In the genomic region with DNA sequence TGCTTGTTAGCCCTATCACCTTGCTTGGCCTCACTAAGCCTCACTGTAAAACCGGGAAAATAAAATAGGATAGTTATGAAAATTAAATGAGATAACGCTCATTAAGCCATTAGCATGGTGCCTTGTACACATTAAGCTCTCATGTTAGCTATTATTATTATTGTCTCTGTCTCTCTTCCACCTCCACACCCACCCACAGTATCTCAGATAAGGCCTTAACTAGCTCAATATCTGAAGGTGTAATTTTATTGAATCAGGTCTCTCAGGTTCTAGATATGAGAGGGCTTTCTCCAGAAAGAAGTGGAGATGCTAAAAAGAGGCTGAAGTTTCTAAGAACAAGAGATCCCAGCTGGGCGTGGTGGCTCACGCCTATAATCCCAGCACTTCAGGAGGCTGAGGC, we compare ENCODE assay signal across 1 cellular context.
TF ChIP-seq lines count a peak whose summit lies in the region.

No MANE protein-coding gene starts in this region.

TF ChIP-seq in HepG2, 621 proteins besides CTCF, POLR2A, EP300 and RAD21:
- no peak for TF ChIP-seq ZNF558 (CRISPR knock-in tag; IDR thresholded peaks at IDR 0.05; ENCODE audit: borderline replicate concordance)
- TF ChIP-seq AGO2 (optimal IDR thresholded peaks at IDR 0.05; ENCODE audit: low read depth, low read length): no peak
- TF ChIP-seq, protein P1, sequence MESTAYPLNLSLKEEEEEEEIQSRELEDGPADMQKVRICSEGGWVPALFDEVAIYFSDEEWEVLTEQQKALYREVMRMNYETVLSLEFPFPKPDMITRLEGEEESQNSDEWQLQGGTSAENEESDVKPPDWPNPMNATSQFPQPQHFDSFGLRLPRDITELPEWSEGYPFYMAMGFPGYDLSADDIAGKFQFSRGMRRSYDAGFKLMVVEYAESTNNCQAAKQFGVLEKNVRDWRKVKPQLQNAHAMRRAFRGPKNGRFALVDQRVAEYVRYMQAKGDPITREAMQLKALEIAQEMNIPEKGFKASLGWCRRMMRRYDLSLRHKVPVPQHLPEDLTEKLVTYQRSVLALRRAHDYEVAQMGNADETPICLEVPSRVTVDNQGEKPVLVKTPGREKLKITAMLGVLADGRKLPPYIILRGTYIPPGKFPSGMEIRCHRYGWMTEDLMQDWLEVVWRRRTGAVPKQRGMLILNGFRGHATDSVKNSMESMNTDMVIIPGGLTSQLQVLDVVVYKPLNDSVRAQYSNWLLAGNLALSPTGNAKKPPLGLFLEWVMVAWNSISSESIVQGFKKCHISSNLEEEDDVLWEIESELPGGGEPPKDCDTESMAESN (CRISPR knock-in tag; conservative IDR thresholded peaks at IDR 0.05): no peak
- TF ChIP-seq FOXC1 (CRISPR knock-in tag; IDR thresholded peaks at IDR 0.05; ENCODE audit: borderline replicate concordance): no peak
- TF ChIP-seq SRF (IDR thresholded peaks at IDR 0.05; ENCODE audit: low read depth, low read length): no peak
- TF ChIP-seq ZNF614 (CRISPR knock-in tag; IDR thresholded peaks at IDR 0.05; ENCODE audit: borderline replicate concordance): no peak
- no peak for TF ChIP-seq IKZF4 (CRISPR knock-in tag; IDR thresholded peaks at IDR 0.05; ENCODE audit: borderline replicate concordance, low read depth, not compliant biosample characterization)
- TF ChIP-seq, protein P2, sequence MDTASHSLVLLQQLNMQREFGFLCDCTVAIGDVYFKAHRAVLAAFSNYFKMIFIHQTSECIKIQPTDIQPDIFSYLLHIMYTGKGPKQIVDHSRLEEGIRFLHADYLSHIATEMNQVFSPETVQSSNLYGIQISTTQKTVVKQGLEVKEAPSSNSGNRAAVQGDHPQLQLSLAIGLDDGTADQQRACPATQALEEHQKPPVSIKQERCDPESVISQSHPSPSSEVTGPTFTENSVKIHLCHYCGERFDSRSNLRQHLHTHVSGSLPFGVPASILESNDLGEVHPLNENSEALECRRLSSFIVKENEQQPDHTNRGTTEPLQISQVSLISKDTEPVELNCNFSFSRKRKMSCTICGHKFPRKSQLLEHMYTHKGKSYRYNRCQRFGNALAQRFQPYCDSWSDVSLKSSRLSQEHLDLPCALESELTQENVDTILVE (CRISPR knock-in tag; IDR thresholded peaks at IDR 0.05): no peak
- no peak for TF ChIP-seq GATAD2A (CRISPR knock-in tag; IDR thresholded peaks at IDR 0.05)
- no peak for TF ChIP-seq HNF4A (CRISPR knock-in tag; IDR thresholded peaks at IDR 0.05)
- TF ChIP-seq, protein P3, sequence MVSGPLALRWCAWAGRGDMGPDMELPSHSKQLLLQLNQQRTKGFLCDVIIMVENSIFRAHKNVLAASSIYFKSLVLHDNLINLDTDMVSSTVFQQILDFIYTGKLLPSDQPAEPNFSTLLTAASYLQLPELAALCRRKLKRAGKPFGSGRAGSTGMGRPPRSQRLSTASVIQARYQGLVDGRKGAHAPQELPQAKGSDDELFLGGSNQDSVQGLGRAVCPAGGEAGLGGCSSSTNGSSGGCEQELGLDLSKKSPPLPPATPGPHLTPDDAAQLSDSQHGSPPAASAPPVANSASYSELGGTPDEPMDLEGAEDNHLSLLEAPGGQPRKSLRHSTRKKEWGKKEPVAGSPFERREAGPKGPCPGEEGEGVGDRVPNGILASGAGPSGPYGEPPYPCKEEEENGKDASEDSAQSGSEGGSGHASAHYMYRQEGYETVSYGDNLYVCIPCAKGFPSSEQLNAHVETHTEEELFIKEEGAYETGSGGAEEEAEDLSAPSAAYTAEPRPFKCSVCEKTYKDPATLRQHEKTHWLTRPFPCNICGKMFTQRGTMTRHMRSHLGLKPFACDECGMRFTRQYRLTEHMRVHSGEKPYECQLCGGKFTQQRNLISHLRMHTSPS (CRISPR knock-in tag; IDR thresholded peaks at IDR 0.05; ENCODE audit: low read depth): no peak
- TF ChIP-seq MYNN (CRISPR knock-in tag; IDR thresholded peaks at IDR 0.05; ENCODE audit: low read depth): no peak
- no peak for TF ChIP-seq ZNF326 (CRISPR knock-in tag; IDR thresholded peaks at IDR 0.05; ENCODE audit: borderline replicate concordance)
- TF ChIP-seq, protein P4, sequence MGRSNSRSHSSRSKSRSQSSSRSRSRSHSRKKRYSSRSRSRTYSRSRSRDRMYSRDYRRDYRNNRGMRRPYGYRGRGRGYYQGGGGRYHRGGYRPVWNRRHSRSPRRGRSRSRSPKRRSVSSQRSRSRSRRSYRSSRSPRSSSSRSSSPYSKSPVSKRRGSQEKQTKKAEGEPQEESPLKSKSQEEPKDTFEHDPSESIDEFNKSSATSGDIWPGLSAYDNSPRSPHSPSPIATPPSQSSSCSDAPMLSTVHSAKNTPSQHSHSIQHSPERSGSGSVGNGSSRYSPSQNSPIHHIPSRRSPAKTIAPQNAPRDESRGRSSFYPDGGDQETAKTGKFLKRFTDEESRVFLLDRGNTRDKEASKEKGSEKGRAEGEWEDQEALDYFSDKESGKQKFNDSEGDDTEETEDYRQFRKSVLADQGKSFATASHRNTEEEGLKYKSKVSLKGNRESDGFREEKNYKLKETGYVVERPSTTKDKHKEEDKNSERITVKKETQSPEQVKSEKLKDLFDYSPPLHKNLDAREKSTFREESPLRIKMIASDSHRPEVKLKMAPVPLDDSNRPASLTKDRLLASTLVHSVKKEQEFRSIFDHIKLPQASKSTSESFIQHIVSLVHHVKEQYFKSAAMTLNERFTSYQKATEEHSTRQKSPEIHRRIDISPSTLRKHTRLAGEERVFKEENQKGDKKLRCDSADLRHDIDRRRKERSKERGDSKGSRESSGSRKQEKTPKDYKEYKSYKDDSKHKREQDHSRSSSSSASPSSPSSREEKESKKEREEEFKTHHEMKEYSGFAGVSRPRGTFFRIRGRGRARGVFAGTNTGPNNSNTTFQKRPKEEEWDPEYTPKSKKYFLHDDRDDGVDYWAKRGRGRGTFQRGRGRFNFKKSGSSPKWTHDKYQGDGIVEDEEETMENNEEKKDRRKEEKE (IDR thresholded peaks at IDR 0.05): no peak
- TF ChIP-seq AHR (CRISPR knock-in tag; IDR thresholded peaks at IDR 0.05): no peak
